1 cellular context compared by ENCODE assay signal in the genomic region with DNA sequence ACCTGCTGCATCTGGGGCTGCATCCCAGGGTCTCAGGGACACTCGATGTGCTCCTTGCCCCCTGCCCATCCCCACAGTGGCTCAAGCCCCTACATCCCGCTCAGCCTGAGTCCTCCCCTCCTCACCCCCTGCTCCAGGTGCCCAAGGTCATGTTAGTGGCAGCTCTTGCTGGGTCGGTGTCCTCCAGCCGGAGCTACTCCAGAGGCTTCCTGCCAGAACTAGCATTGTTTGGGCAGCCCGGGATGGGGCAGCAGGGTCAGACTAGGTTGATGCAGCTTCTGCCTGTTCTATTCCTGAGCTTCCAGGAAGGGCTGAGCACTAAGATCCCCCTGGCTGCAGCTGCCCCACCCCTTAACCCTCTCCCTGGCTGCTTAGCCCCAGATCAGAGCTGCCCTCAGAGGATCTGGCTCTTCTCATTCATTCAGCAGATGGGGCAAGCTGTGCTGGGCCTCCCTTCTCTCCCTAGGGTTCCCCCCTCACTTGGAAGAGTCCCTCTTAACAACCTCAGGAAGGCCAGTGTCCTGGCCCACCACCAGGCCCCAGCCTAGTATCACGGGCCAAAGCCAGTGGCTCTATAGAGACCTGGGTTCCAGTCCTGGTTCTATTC.
TF ChIP-seq lines count a peak whose summit lies in the region.

No MANE protein-coding gene starts in this region.

TF ChIP-seq in liver, 16 proteins besides CTCF, POLR2A, EP300 and RAD21 (continued from another document):
- TF ChIP-seq TAF1 (conservative IDR thresholded peaks at IDR 0.05) (no peak), EGR1 (IDR thresholded peaks at IDR 0.05; ENCODE audit: low read depth in 2 of 2) (no peak), SP1 (IDR thresholded peaks at IDR 0.05) (peak; percentile 74)
- TF ChIP-seq, protein P1, sequence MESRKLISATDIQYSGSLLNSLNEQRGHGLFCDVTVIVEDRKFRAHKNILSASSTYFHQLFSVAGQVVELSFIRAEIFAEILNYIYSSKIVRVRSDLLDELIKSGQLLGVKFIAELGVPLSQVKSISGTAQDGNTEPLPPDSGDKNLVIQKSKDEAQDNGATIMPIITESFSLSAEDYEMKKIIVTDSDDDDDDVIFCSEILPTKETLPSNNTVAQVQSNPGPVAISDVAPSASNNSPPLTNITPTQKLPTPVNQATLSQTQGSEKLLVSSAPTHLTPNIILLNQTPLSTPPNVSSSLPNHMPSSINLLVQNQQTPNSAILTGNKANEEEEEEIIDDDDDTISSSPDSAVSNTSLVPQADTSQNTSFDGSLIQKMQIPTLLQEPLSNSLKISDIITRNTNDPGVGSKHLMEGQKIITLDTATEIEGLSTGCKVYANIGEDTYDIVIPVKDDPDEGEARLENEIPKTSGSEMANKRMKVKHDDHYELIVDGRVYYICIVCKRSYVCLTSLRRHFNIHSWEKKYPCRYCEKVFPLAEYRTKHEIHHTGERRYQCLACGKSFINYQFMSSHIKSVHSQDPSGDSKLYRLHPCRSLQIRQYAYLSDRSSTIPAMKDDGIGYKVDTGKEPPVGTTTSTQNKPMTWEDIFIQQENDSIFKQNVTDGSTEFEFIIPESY (IDR thresholded peaks at IDR 0.05) = no peak
